In genomic region chr6:147037881-147038280, GRCh38 we compare ENCODE assay signal across 19 cellular contexts.
DNase-seq lines count a peak whose midpoint lies in the region; ATAC-seq, FAIRE-seq and TF ChIP-seq lines count a peak whose summit lies in the region.
"Had no signal": no experiment of that assay in that cellular context is flagged by ENCODE, and none has a peak within 500 bp of the region (broad histone marks: within the 10 kb centered on the region; RNA-seq: fewer than 3 reads in every experiment).

No MANE protein-coding gene starts in this region.

- H3K36me3 Mint-ChIP-seq in GM23338 (ENCODE audit: low read depth), result no peaks in the 10 kb centered on the region
- H3K36me3 Mint-ChIP-seq: CD4-positive, alpha-beta memory T cell had no signal

- no peaks in the 10 kb centered on the region; the same call in 1 of the 2 replicates for H3K9me3 ChIP-seq in K562 (replicated peaks; ENCODE audit: control insufficient read depth, insufficient read depth, low read depth, low read length)

- POLR2A ChIA-PET in K562 (lab: Yijun Ruan, JAX), result interaction anchor here (0.7 to 1.5 kb wide), 4 partner anchors 8 to 92 kb away, joined by 3 to 6 read pairs (median 4); no protein-coding TSS in a partner anchor

- no peaks in the 10 kb centered on the region for H3K27me3 Mint-ChIP-seq in GM23338 (ENCODE audit: insufficient read depth, low read depth, poor library complexity)

- no peak overlapping the region for H3K27ac Mint-ChIP-seq in GM23338
- H3K27ac Mint-ChIP-seq: CD4-positive, alpha-beta memory T cell had no signal

- intact Hi-C loops in K562 (cut with micrococcal nuclease), result no loop called here

- TF ChIP-seq RAD21 in K562 (CRISPR knock-in tag; conservative IDR thresholded peaks at IDR 0.05 in 1 of 2, IDR thresholded peaks at IDR 0.05 in 1 of 2), result no peak

- no peaks in the 10 kb centered on the region for H3K79me2 ChIP-seq in GM23338 (replicated peaks; ENCODE audit: insufficient read depth)
- no peaks in the 10 kb centered on the region for H3K79me2 ChIP-seq in K562 (ENCODE audit: control insufficient read depth, insufficient read depth, low read length)

- peak overlapping the region; percentile 60 for H2AFZ ChIP-seq in GM23338
- no peak overlapping the region; the same call in 1 of the 2 replicates for H2AFZ ChIP-seq in K562 (ENCODE audit: low read depth, low read length)

- H4K20me1 ChIP-seq in GM23338 (replicated peaks; ENCODE audit: insufficient read depth) (no peaks in the 10 kb centered on the region), K562 (replicated peaks; ENCODE audit: control insufficient read depth, insufficient read depth, low read length) (no peaks in the 10 kb centered on the region)

- no peak for TF ChIP-seq POLR2A in K562 (conservative IDR thresholded peaks at IDR 0.05)

- 25% methylated on average over 2 of the region's 2 CpGs for WGBS in K562 (ENCODE audit: insufficient coverage, low coverage, missing lambda C conversion rate)

- TF ChIP-seq CTCF in GM23338 (conservative IDR thresholded peaks at IDR 0.05; ENCODE audit: low read depth in 2 of 2) (no peak), K562 (IDR thresholded peaks at IDR 0.05 in 2 of 3, conservative IDR thresholded peaks at IDR 0.05 in 1 of 3; ENCODE audit: insufficient read depth in 2 of 3, low read depth in 1 of 3, low read length in 3 of 3) (no peak)

- H3K27ac ChIP-seq in GM23338 (ENCODE audit: low read depth), result no peak overlapping the region
- H3K27ac ChIP-seq in K562 (ENCODE audit: extremely low read depth, low read depth, low read length), result no peak overlapping the region

- FAIRE-seq in K562 (lab: Jason Lieb, UNC), result no peak
- FAIRE-seq: G401.6, GM12892, H1 had no signal

- H3K27me3 ChIP-seq in GM23338 (ENCODE audit: insufficient read depth), result no peaks in the 10 kb centered on the region
- no peaks in the 10 kb centered on the region for H3K27me3 ChIP-seq in K562 (ENCODE audit: control insufficient read depth in 2 of 2, insufficient read depth in 2 of 2, low read length in 2 of 2)

- no peaks in the 10 kb centered on the region for H3K9me1 ChIP-seq in K562 (ENCODE audit: control insufficient read depth, insufficient read depth, low read length)

- BruUV-seq in K562 (replicated peaks; lab: Mats Ljungman, UMichigan), result no TSS peak

- H3K36me3 ChIP-seq in GM23338 (ENCODE audit: insufficient read depth) (no peaks in the 10 kb centered on the region; the same call in 1 of the 2 replicates), K562 (ENCODE audit: control insufficient read depth, insufficient read depth, low read length) (no peaks in the 10 kb centered on the region)

- H3K4me1 ChIP-seq in GM23338 (ENCODE audit: insufficient read depth) (peaks cover 9% of the 10 kb centered on the region), K562 (replicated peaks in 1 of 2; ENCODE audit: control insufficient read depth in 2 of 2, insufficient read depth in 2 of 2, low read length in 2 of 2) (no peaks in the 10 kb centered on the region)

- no peak overlapping the region for H3K4me3 Mint-ChIP-seq in GM23338
- H3K4me3 Mint-ChIP-seq: CD4-positive, alpha-beta memory T cell had no signal

- no peak overlapping the region for H3K4me2 ChIP-seq in GM23338
- no peak overlapping the region for H3K4me2 ChIP-seq in K562 (ENCODE audit: insufficient read depth, low read length)

- no peak overlapping the region for H3K4me3 ChIP-seq in GM23338
- no peak overlapping the region for H3K4me3 ChIP-seq in K562

- in situ Hi-C loops in K562 (cut with MboI), result no loop called here

- H3K9me2 ChIP-seq in GM23338 (ENCODE audit: insufficient read depth), result peaks cover 18% of the 10 kb centered on the region

- ATAC-seq in GM23338 (no peak), K562 (no peak), HG02852 (IDR thresholded peaks at IDR 0.05; ENCODE audit: unreplicated experiment) (no peak)

- peaks cover 20% of the 10 kb centered on the region for H3K4me1 Mint-ChIP-seq in GM23338

- no peaks in the 10 kb centered on the region for H3F3A ChIP-seq in GM23338 (replicated peaks; ENCODE audit: low read depth)

- no peak for TF ChIP-seq EP300 in K562 (IDR thresholded peaks at IDR 0.05; ENCODE audit: low read length)

- CTCF ChIA-PET in K562 (lab: Yijun Ruan, JAX; ENCODE audit: low intra/inter-chr PET ratio), result no interaction called here

- peaks cover 6% of the 10 kb centered on the region; the same call in 1 of the 3 replicates for H3K9me3 Mint-ChIP-seq in GM23338

- no peak overlapping the region for H3K9ac ChIP-seq in K562 (ENCODE audit: insufficient read depth in 1 of 2, low read depth in 2 of 2, low read length in 2 of 2)

- DNase-seq in GM23338 (ENCODE audit: low spot score) (no peak), K562 (ENCODE audit: extremely low read depth in 1 of 4, low spot score in 3 of 4) (no peak), middle frontal gyrus (ENCODE audit: extremely low spot score, low spot score) (peak; percentile 19), superior temporal gyrus (ENCODE audit: extremely low spot score) (peak; percentile 38), NCI-H526 (lab: John Stamatoyannopoulos, UW) (no peak)
- no peak for DNase-seq in stimulated activated CD4-positive, alpha-beta T cell treated with anti-CD3 and anti-CD28 coated beads, Interleukin-15, amount 100 ng/mL, for 24 hours
- DNase-seq: 8988T; C1 segment of cervical spinal cord; Calu3; CD4-positive, alpha-beta memory T cell; COR-L47; DMS153; DND-41; H7; HCEC 1CT had no signal

TF ChIP-seq in GM23338, 12 proteins besides CTCF, POLR2A, EP300 and RAD21 (continues in another document):
- TF ChIP-seq REST (IDR thresholded peaks at IDR 0.05; ENCODE audit: unreplicated experiment) (no peak), ETS1 (IDR thresholded peaks at IDR 0.05) (no peak)

TF ChIP-seq in K562, 482 proteins besides CTCF, POLR2A, EP300 and RAD21:
- TF ChIP-seq ELF2 (CRISPR knock-in tag; IDR thresholded peaks at IDR 0.05) (0 out of 2 replicates have a peak, but pooled peaks have one; percentile 17), SRSF7 (optimal IDR thresholded peaks at IDR 0.05; ENCODE audit: low read depth, low read length) (no peak)

Comparison
In these comparisons a context has a peak if more than half of its experiments do, and no peak if none do; other contexts are left out.
1. DNase-seq: peak in middle frontal gyrus (single experiment) and superior temporal gyrus (single experiment); none in GM23338 (single experiment), K562 (0 of 4), NCI-H526 (0 of 2) and stimulated activated CD4-positive, alpha-beta T cell treated with anti-CD3 and anti-CD28 coated beads, Interleukin-15, amount 100 ng/mL, for 24 hours (single experiment).